ENCODE assay signal across 21 cellular contexts in the genomic region with DNA sequence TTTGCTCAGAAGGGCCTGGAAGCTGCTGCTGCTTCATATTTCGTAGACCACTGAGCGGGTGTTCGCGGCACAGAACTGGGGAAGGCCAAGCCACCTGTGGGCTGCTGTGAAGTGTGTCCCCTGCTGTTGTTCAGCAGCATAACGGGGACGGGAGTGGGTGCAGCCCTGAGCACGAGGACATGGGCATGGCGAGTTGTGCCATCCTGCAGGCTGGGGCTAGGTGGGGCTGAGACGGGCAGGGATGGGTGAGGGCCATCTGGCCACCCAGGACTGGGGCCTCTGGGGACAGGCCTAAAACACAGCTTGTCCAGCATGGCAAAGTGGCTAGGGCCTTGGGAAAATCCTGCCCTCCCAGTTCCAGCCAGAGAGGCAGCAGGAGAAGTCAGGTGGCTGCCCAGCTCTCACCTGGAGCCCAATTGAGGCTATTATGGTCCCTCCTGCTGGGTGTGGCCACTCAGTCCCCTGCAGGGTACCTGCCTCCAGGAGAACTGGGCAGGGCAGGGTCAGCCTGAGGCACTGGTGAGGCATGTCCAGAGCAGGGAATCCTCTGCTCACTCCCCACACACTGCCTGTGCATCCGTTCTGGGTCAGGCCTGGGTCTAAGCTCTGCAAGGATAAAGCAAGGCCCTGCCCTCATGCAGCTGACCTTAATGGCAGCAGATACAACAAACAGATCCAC. TPM values are rescaled to one million over a fixed set of nuclear protein-coding genes. Genes with fewer than 3 reads are reported as not detected.
"Had no signal": no experiment of that assay in that cellular context is flagged by ENCODE, and none has a peak within 500 bp of the region (broad histone marks: within the 10 kb centered on the region; RNA-seq: fewer than 3 reads in every experiment).

No MANE protein-coding gene starts in this region.

- ATAC-seq: activated CD4-positive, alpha-beta T cell treated with anti-CD3 and anti-CD28 coated beads for 36 hours; activated T-cell treated with anti-CD3 and anti-CD28 coated beads, Interleukin-2, amount 50 U/mL, for 4 hours; effector memory CD8-positive, alpha-beta T cell; lower lobe of right lung; psoas muscle; right cardiac atrium; stimulated activated naive CD8-positive, alpha-beta T cell treated with anti-CD3 and anti-CD28 coated beads, Interleukin-15, amount 100 ng/mL, for 72 hours had no signal

- DNase-seq: activated CD4-positive, alpha-beta memory T cell treated with anti-CD3 and anti-CD28 coated beads for 36 hours; activated CD4-positive, alpha-beta T cell treated with anti-CD3 and anti-CD28 coated beads for 36 hours; activated CD8-positive, alpha-beta memory T cell treated with anti-CD3 and anti-CD28 coated beads, Interleukin-2, amount 50 U/mL, for 4 hours; activated effector memory CD4-positive, alpha-beta T cell treated with anti-CD3 and anti-CD28 coated beads, Interleukin-2, amount 50 U/mL, for 16 hours; activated naive CD4-positive, alpha-beta T cell treated with anti-CD3 and anti-CD28 coated beads, Interleukin-2, amount 50 U/mL, for 16 hours; activated T-cell treated with anti-CD3 and anti-CD28 coated beads, Interleukin-2, amount 50 U/mL, for 4 hours; dermis blood vessel endothelial cell; effector memory CD8-positive, alpha-beta T cell; esophagus squamous epithelium; occipital lobe; psoas muscle; small intestine; stimulated activated CD4-positive, alpha-beta T cell treated with anti-CD3 and anti-CD28 coated beads, Interleukin-4, amount 100 ng/mL, for 1 hour; upper lobe of left lung had no signal

- H3K27ac ChIP-seq: esophagus squamous epithelium, lower lobe of right lung, psoas muscle, upper lobe of left lung had no signal

- H3K36me3 ChIP-seq: esophagus squamous epithelium, lower lobe of right lung, upper lobe of left lung had no signal

- H3K27me3 ChIP-seq: upper lobe of left lung had no signal

- H3K4me1 ChIP-seq: esophagus squamous epithelium, lower lobe of right lung, psoas muscle, upper lobe of left lung had no signal

- H3K4me3 ChIP-seq: esophagus squamous epithelium, lower lobe of right lung, psoas muscle, upper lobe of left lung had no signal

- H3K4me3 Mint-ChIP-seq: activated CD4-positive, alpha-beta memory T cell treated with anti-CD3 and anti-CD28 coated beads for 36 hours; activated CD4-positive, alpha-beta T cell treated with anti-CD3 and anti-CD28 coated beads for 36 hours; activated T-cell treated with anti-CD3 and anti-CD28 coated beads, Interleukin-2, amount 50 U/mL, for 4 hours; effector memory CD8-positive, alpha-beta T cell; nephron; stimulated activated naive CD8-positive, alpha-beta T cell treated with anti-CD3 and anti-CD28 coated beads, Interleukin-15, amount 100 ng/mL, for 72 hours; T-helper 2 cell treated with Interferon-gamma antibody and Interleukin-4, amounts not matched to agents 5 μg/mL and 100 μg/mL, for 36 hours had no signal

- H3K4me1 Mint-ChIP-seq: activated CD4-positive, alpha-beta T cell treated with anti-CD3 and anti-CD28 coated beads for 36 hours; nephron; stimulated activated naive CD8-positive, alpha-beta T cell treated with anti-CD3 and anti-CD28 coated beads, Interleukin-15, amount 100 ng/mL, for 72 hours had no signal

- H3K27ac Mint-ChIP-seq: activated CD4-positive, alpha-beta memory T cell treated with anti-CD3 and anti-CD28 coated beads for 36 hours; activated CD4-positive, alpha-beta T cell treated with anti-CD3 and anti-CD28 coated beads for 36 hours; effector memory CD8-positive, alpha-beta T cell; nephron; stimulated activated naive CD8-positive, alpha-beta T cell treated with anti-CD3 and anti-CD28 coated beads, Interleukin-15, amount 100 ng/mL, for 72 hours; T-helper 2 cell treated with Interferon-gamma antibody and Interleukin-4, amounts not matched to agents 5 μg/mL and 100 μg/mL, for 36 hours had no signal

- H3K27me3 Mint-ChIP-seq: activated CD4-positive, alpha-beta memory T cell treated with anti-CD3 and anti-CD28 coated beads for 36 hours; activated CD4-positive, alpha-beta T cell treated with anti-CD3 and anti-CD28 coated beads for 36 hours; effector memory CD8-positive, alpha-beta T cell; stimulated activated naive CD8-positive, alpha-beta T cell treated with anti-CD3 and anti-CD28 coated beads, Interleukin-15, amount 100 ng/mL, for 72 hours had no signal

RNA-seq across cellular contexts. Expression of a gene that starts 29.5 kb away (rescaled TPM):
- total RNA-seq: activated CD4-positive, alpha-beta memory T cell treated with anti-CD3 and anti-CD28 coated beads for 36 hours; activated CD4-positive, alpha-beta T cell treated with anti-CD3 and anti-CD28 coated beads for 36 hours; activated T-cell treated with anti-CD3 and anti-CD28 coated beads, Interleukin-2, amount 50 U/mL, for 4 hours; bronchial epithelial cell; dermis blood vessel endothelial cell; esophagus squamous epithelium; psoas muscle; right cardiac atrium had no signal
- polyA plus RNA-seq: adipose tissue, psoas muscle, right cardiac atrium, small intestine had no signal
